In the genomic region with DNA sequence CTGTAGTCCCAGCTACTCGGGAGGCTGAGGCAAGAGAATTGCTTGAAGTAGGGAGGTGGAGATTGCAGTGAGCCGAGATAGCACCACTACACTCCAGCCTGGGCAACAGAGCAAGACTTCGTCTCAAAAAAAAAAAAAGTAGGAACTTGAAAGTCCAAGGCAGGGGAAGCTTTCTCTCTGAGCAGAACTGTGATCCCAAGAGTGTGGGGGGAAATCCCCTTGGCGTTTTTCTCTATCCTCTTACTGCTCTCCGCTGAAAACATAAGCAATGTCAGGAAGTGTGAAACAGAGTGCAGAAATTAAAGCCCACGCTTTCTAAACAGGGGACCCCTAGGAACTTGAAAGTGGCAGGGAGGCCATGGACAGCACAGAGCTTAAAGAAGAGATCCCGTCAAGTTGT, we compare ENCODE assay signal across 22 cellular contexts. TPM values are rescaled to one million over a fixed set of nuclear protein-coding genes. Genes with fewer than 3 reads are reported as not detected.
"Had no signal": no experiment of that assay in that cellular context is flagged by ENCODE, and none has a peak within 500 bp of the region (broad histone marks: within the 10 kb centered on the region; RNA-seq: fewer than 3 reads in every experiment).

No MANE protein-coding gene starts in this region.

- H3K4me1 ChIP-seq: adrenal gland had no signal

- H3K4me2 ChIP-seq: smooth muscle cell had no signal

- H3K4me3 Mint-ChIP-seq: activated naive CD4-positive, alpha-beta T cell treated with anti-CD3 and anti-CD28 coated beads, Interleukin-2, amount 50 U/mL, for 24 hours; activated T-cell treated with anti-CD3 and anti-CD28 coated beads, Interleukin-2, amount 50 U/mL, for 72 hours; immature natural killer cell; nephron progenitor cell had no signal

- ATAC-seq: activated T-cell treated with anti-CD3 and anti-CD28 coated beads, Interleukin-2, amount 50 U/mL, for 72 hours; heart right ventricle; sciatic nerve had no signal

- H3K27me3 ChIP-seq: adrenal gland, esophagus squamous epithelium, heart right ventricle, upper lobe of left lung had no signal

- H3K36me3 ChIP-seq: adrenal gland, esophagus squamous epithelium, heart right ventricle, thoracic aorta, upper lobe of left lung had no signal

- H3K4me3 ChIP-seq: adrenal gland, esophagus squamous epithelium, heart right ventricle, smooth muscle cell, thoracic aorta, upper lobe of left lung had no signal

- H3K27me3 Mint-ChIP-seq: activated naive CD4-positive, alpha-beta T cell treated with anti-CD3 and anti-CD28 coated beads, Interleukin-2, amount 50 U/mL, for 24 hours had no signal

- H3K9me3 Mint-ChIP-seq: activated naive CD4-positive, alpha-beta T cell treated with anti-CD3 and anti-CD28 coated beads, Interleukin-2, amount 50 U/mL, for 24 hours; activated T-cell treated with anti-CD3 and anti-CD28 coated beads, Interleukin-2, amount 50 U/mL, for 72 hours; immature natural killer cell; nephron progenitor cell had no signal

- DNase-seq: activated CD4-positive, alpha-beta T cell treated with anti-CD3 and anti-CD28 coated beads, Interleukin-2, amount 50 U/mL, for 1 hour; activated gamma-delta T cell; activated T-cell treated with anti-CD3 and anti-CD28 coated beads, Interleukin-2, amount 50 U/mL, for 72 hours; adrenal gland; dermis blood vessel endothelial cell; effector memory CD4-positive, alpha-beta T cell; esophagus squamous epithelium; heart right ventricle; immature natural killer cell; kidney glomerular epithelial cell; nephron progenitor cell; nucleus accumbens; stimulated activated CD4-positive, alpha-beta T cell treated with anti-CD3 and anti-CD28 coated beads, Interleukin-4, amount 100 ng/mL, for 1 hour; T-helper 1 cell; T-helper 9 cell; upper lobe of left lung had no signal

- H3K9me3 ChIP-seq: adrenal gland, esophagus squamous epithelium, thoracic aorta, upper lobe of left lung had no signal

- H3K27ac Mint-ChIP-seq: activated naive CD4-positive, alpha-beta T cell treated with anti-CD3 and anti-CD28 coated beads, Interleukin-2, amount 50 U/mL, for 24 hours; activated T-cell treated with anti-CD3 and anti-CD28 coated beads, Interleukin-2, amount 50 U/mL, for 72 hours; immature natural killer cell; nephron progenitor cell had no signal

- H3K36me3 Mint-ChIP-seq: activated naive CD4-positive, alpha-beta T cell treated with anti-CD3 and anti-CD28 coated beads, Interleukin-2, amount 50 U/mL, for 24 hours had no signal

- H3K27ac ChIP-seq: adrenal gland, esophagus squamous epithelium, heart right ventricle, thoracic aorta, upper lobe of left lung had no signal

RNA-seq across cellular contexts. Expression of a gene that starts 15.5 kb away (rescaled TPM):
- total RNA-seq: adrenal gland, chondrocyte, endothelial cell of umbilical vein, esophagus squamous epithelium, smooth muscle cell had no signal
- polyA plus RNA-seq: endothelial cell of umbilical vein, heart right ventricle, smooth muscle cell had no signal
